Comparison of ENCODE assay signal across 1 cellular context in the genomic region with DNA sequence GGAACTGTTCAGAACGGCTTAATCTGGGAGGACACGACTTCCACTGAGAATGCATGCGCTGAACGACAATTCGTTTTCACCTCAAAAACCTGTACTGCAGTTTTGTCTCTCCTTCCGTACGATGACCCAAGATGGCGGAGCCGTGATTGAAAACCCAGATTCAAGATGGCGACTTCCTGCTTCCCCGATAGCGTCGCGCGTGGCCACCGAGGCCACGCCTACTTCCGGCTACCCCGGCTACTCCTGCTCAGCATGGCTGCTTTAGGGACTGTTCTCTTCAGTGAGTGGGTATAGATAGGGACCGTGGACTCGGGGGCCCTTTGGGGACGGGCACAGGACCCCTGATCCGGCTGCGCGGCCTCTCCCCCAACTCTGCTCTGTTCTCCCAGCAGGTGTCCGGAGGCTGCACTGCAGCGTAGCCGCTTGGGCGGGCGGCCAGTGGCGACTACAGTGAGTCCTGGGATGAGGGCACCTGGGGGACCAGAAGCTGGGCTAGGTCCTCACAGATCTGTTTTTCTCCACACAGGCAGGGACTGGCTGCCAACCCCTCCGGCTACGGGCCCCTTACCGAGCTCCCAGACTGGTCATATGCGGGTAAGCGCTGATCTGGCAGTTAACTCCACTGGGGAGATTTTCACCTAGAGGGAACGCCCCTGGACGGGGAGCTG.
TF ChIP-seq lines count a peak whose summit lies in the region.

A gene (plus strand): TSS at position 227 of the 668 bp plus-strand sequence. CDS start 26 bp downstream, at position 253.

TF ChIP-seq in K562, 482 proteins besides CTCF, POLR2A, EP300 and RAD21 (continued from another document and continues in another):
- TF ChIP-seq FOXK2 (conservative IDR thresholded peaks at IDR 0.05 in 1 of 2, IDR thresholded peaks at IDR 0.05 in 1 of 2; ENCODE audit: low read depth in 2 of 2) (no peak), HCFC1 (IDR thresholded peaks at IDR 0.05; ENCODE audit: low read depth, low read length) (peak; percentile 83), NFIC (IDR thresholded peaks at IDR 0.05) (peak; percentile 53), ZNF584 (CRISPR knock-in tag; IDR thresholded peaks at IDR 0.05; ENCODE audit: low read depth) (0 out of 2 replicates have a peak, but pooled peaks have one; percentile 74), TAF7 (tag; IDR thresholded peaks at IDR 0.05) (peak; percentile 63), GTF2E2 (tag; IDR thresholded peaks at IDR 0.05) (peak; percentile 88), POU5F1 (IDR thresholded peaks at IDR 0.05; ENCODE audit: borderline replicate concordance, low read depth, low read length, partially characterized antibody) (peak; percentile 41), PHF8 (IDR thresholded peaks at IDR 0.05; ENCODE audit: borderline replicate concordance, low read length) (peak; percentile 96), CTBP1 (IDR thresholded peaks at IDR 0.05; ENCODE audit: borderline replicate concordance) (peak; percentile 21; the same call in 1 of the 2 replicates), HDAC1 (IDR thresholded peaks at IDR 0.05) (peak in 1 of 2 experiments; percentile 79; a peak in 2 of 4 replicates), KAT8 (IDR thresholded peaks at IDR 0.05; ENCODE audit: low read depth) (peak; percentile 95), GATAD2A (IDR thresholded peaks at IDR 0.05) (no peak), CXXC5 (CRISPR knock-in tag; IDR thresholded peaks at IDR 0.05) (peak; percentile 85), MCM2 (IDR thresholded peaks at IDR 0.05; ENCODE audit: low read depth) (no peak), ETV6 (IDR thresholded peaks at IDR 0.05; ENCODE audit: borderline replicate concordance in 1 of 2, low read depth in 2 of 2, low read length in 1 of 2) (0 out of 4 replicates have a peak, but pooled peaks of 1 of the 2 experiments have one; percentile 46), ETV6 (CRISPR knock-in tag; IDR thresholded peaks at IDR 0.05; ENCODE audit: borderline replicate concordance) (no peak), SP1 (CRISPR knock-in tag; IDR thresholded peaks at IDR 0.05) (peak; percentile 75), CSDE1 (IDR thresholded peaks at IDR 0.05) (peak in 1 of 2 experiments; percentile 84; a peak in 2 of 4 replicates), ETV5 (CRISPR knock-in tag; IDR thresholded peaks at IDR 0.05; ENCODE audit: low read depth) (peak; percentile 81; the same call in 1 of the 2 replicates), NFRKB (IDR thresholded peaks at IDR 0.05; ENCODE audit: low read depth) (peak; percentile 97), NUFIP1 (IDR thresholded peaks at IDR 0.05; ENCODE audit: partially characterized antibody) (no peak), SMARCE1 (IDR thresholded peaks at IDR 0.05) (peak; percentile 51; the same call in 1 of the 2 replicates), CHCHD3 (CRISPR knock-in tag; IDR thresholded peaks at IDR 0.05) (no peak), POLR2AphosphoS5 (IDR thresholded peaks at IDR 0.05; ENCODE audit: control insufficient read depth, insufficient read depth, low read depth, low read length) (peak; percentile 79), POLR2G (IDR thresholded peaks at IDR 0.05; ENCODE audit: low read depth, low read length) (peak; percentile 89), YY1 (IDR thresholded peaks at IDR 0.05; ENCODE audit: borderline replicate concordance in 1 of 3, control insufficient read depth in 1 of 3, extremely low read depth in 1 of 3, insufficient read depth in 3 of 3, insufficient read length in 1 of 3, insufficient replicate concordance in 2 of 3, low read depth in 1 of 3, low read length in 2 of 3) (peak; percentile 95 to 100 (median 98)), TAF9B (IDR thresholded peaks at IDR 0.05; ENCODE audit: partially characterized antibody) (peak; percentile 81), HIVEP1 (CRISPR knock-in tag; IDR thresholded peaks at IDR 0.05) (no peak), ZNF324 (CRISPR knock-in tag; IDR thresholded peaks at IDR 0.05) (no peak), MXI1 (IDR thresholded peaks at IDR 0.05; ENCODE audit: low read depth, low read length) (peak; percentile 39; the same call in 1 of the 2 replicates), TEAD4 (IDR thresholded peaks at IDR 0.05; ENCODE audit: low read length) (peak; percentile 72), TEAD4 (CRISPR knock-in tag; IDR thresholded peaks at IDR 0.05; ENCODE audit: borderline replicate concordance) (no peak), SMARCC2 (IDR thresholded peaks at IDR 0.05; ENCODE audit: low read depth) (peak; percentile 37), SRSF7 (optimal IDR thresholded peaks at IDR 0.05; ENCODE audit: low read depth, low read length) (no peak), ERF (CRISPR knock-in tag; IDR thresholded peaks at IDR 0.05) (0 out of 2 replicates have a peak, but pooled peaks have one; percentile 45), ZBTB17 (CRISPR knock-in tag; IDR thresholded peaks at IDR 0.05) (peak; percentile 70; the same call in 1 of the 2 replicates)
- TF ChIP-seq, protein P1, sequence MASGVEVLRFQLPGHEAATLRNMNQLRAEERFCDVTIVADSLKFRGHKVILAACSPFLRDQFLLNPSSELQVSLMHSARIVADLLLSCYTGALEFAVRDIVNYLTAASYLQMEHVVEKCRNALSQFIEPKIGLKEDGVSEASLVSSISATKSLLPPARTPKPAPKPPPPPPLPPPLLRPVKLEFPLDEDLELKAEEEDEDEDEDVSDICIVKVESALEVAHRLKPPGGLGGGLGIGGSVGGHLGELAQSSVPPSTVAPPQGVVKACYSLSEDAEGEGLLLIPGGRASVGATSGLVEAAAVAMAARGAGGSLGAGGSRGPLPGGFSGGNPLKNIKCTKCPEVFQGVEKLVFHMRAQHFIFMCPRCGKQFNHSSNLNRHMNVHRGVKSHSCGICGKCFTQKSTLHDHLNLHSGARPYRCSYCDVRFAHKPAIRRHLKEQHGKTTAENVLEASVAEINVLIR (CRISPR knock-in tag; IDR thresholded peaks at IDR 0.05), result 0 out of 2 replicates have a peak, but pooled peaks have one; percentile 37
- TF ChIP-seq, protein P2, sequence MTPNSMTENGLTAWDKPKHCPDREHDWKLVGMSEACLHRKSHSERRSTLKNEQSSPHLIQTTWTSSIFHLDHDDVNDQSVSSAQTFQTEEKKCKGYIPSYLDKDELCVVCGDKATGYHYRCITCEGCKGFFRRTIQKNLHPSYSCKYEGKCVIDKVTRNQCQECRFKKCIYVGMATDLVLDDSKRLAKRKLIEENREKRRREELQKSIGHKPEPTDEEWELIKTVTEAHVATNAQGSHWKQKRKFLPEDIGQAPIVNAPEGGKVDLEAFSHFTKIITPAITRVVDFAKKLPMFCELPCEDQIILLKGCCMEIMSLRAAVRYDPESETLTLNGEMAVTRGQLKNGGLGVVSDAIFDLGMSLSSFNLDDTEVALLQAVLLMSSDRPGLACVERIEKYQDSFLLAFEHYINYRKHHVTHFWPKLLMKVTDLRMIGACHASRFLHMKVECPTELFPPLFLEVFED (CRISPR knock-in tag; conservative IDR thresholded peaks at IDR 0.05), result no peak
- TF ChIP-seq, protein P3, sequence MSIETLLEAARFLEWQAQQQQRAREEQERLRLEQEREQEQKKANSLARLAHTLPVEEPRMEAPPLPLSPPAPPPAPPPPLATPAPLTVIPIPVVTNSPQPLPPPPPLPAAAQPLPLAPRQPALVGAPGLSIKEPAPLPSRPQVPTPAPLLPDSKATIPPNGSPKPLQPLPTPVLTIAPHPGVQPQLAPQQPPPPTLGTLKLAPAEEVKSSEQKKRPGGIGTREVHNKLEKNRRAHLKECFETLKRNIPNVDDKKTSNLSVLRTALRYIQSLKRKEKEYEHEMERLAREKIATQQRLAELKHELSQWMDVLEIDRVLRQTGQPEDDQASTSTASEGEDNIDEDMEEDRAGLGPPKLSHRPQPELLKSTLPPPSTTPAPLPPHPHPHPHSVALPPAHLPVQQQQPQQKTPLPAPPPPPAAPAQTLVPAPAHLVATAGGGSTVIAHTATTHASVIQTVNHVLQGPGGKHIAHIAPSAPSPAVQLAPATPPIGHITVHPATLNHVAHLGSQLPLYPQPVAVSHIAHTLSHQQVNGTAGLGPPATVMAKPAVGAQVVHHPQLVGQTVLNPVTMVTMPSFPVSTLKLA (conservative IDR thresholded peaks at IDR 0.05), result peak; percentile 87 to 94
- TF ChIP-seq, protein P4, sequence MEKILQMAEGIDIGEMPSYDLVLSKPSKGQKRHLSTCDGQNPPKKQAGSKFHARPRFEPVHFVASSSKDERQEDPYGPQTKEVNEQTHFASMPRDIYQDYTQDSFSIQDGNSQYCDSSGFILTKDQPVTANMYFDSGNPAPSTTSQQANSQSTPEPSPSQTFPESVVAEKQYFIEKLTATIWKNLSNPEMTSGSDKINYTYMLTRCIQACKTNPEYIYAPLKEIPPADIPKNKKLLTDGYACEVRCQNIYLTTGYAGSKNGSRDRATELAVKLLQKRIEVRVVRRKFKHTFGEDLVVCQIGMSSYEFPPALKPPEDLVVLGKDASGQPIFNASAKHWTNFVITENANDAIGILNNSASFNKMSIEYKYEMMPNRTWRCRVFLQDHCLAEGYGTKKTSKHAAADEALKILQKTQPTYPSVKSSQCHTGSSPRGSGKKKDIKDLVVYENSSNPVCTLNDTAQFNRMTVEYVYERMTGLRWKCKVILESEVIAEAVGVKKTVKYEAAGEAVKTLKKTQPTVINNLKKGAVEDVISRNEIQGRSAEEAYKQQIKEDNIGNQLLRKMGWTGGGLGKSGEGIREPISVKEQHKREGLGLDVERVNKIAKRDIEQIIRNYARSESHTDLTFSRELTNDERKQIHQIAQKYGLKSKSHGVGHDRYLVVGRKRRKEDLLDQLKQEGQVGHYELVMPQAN (IDR thresholded peaks at IDR 0.05; ENCODE audit: borderline replicate concordance), result peak; percentile 77
- TF ChIP-seq, protein P5, sequence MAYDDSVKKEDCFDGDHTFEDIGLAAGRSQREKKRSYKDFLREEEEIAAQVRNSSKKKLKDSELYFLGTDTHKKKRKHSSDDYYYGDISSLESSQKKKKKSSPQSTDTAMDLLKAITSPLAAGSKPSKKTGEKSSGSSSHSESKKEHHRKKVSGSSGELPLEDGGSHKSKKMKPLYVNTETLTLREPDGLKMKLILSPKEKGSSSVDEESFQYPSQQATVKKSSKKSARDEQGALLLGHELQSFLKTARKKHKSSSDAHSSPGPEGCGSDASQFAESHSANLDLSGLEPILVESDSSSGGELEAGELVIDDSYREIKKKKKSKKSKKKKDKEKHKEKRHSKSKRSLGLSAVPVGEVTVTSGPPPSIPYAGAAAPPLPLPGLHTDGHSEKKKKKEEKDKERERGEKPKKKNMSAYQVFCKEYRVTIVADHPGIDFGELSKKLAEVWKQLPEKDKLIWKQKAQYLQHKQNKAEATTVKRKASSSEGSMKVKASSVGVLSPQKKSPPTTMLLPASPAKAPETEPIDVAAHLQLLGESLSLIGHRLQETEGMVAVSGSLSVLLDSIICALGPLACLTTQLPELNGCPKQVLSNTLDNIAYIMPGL (CRISPR knock-in tag; IDR thresholded peaks at IDR 0.05), result no peak
- TF ChIP-seq, protein P6, sequence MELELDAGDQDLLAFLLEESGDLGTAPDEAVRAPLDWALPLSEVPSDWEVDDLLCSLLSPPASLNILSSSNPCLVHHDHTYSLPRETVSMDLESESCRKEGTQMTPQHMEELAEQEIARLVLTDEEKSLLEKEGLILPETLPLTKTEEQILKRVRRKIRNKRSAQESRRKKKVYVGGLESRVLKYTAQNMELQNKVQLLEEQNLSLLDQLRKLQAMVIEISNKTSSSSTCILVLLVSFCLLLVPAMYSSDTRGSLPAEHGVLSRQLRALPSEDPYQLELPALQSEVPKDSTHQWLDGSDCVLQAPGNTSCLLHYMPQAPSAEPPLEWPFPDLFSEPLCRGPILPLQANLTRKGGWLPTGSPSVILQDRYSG (tag; conservative IDR thresholded peaks at IDR 0.05; ENCODE audit: low read depth), result 0 out of 2 replicates have a peak, but pooled peaks have one; percentile 59
- TF ChIP-seq, protein P7, sequence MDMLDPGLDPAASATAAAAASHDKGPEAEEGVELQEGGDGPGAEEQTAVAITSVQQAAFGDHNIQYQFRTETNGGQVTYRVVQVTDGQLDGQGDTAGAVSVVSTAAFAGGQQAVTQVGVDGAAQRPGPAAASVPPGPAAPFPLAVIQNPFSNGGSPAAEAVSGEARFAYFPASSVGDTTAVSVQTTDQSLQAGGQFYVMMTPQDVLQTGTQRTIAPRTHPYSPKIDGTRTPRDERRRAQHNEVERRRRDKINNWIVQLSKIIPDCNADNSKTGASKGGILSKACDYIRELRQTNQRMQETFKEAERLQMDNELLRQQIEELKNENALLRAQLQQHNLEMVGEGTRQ (CRISPR knock-in tag; IDR thresholded peaks at IDR 0.05), result no peak
- TF ChIP-seq, protein P8, sequence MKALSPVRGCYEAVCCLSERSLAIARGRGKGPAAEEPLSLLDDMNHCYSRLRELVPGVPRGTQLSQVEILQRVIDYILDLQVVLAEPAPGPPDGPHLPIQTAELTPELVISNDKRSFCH (CRISPR knock-in tag; IDR thresholded peaks at IDR 0.05), result no peak
- TF ChIP-seq, protein P8 (tag; IDR thresholded peaks at IDR 0.05), result peak; percentile 80
